9 cellular contexts compared by ENCODE assay signal in genomic region chr17:42553161-42553818, GRCh38. TPM values are rescaled to one million over a fixed set of nuclear protein-coding genes. Genes with fewer than 3 reads are reported as not detected.
A peak's percentile ranks its signal among the peaks of the same experiment; 100 is the strongest.
DNase-seq lines count a peak whose midpoint lies in the region; ATAC-seq and TF ChIP-seq lines count a peak whose summit lies in the region.
"Had no signal": no experiment of that assay in that cellular context is flagged by ENCODE, and none has a peak within 500 bp of the region (broad histone marks: within the 10 kb centered on the region; RNA-seq: fewer than 3 reads in every experiment).

No MANE protein-coding gene starts in this region.

- DNase-seq in nephron progenitor cell, result peak; percentile 37
- DNase-seq in NCI-H510A treated with DMSO at 0.1 percent for 48 hours (lab: John Stamatoyannopoulos, UW), result no peak
- DNase-seq in effector memory CD4-positive, alpha-beta T cell, result no peak
- DNase-seq in stimulated activated CD4-positive, alpha-beta T cell treated with anti-CD3 and anti-CD28 coated beads, Interleukin-1b, Interleukin-23, amount 100 ng/mL, for 48 hours, result no peak
- DNase-seq: effector CD4-positive, alpha-beta T cell had no signal

- H3K4me3 Mint-ChIP-seq in IgD-negative memory B cell, result peak overlapping the region; percentile 89 to 98 (median 94)
- H3K4me3 Mint-ChIP-seq in dendritic cell treated with granulocyte-macrophage colony-stimulating factor and Interleukin-4, amounts not matched to agents 40 ng/mL and 50 ng/mL, for 4 days, result peak overlapping the region; percentile 99
- peak overlapping the region; percentile 88 for H3K4me3 Mint-ChIP-seq in nephron progenitor cell

- H3K27ac Mint-ChIP-seq in IgD-negative memory B cell (peak overlapping the region; percentile 74 to 96 (median 96)), nephron progenitor cell (no peak overlapping the region)
- H3K27ac Mint-ChIP-seq in dendritic cell treated with granulocyte-macrophage colony-stimulating factor and Interleukin-4, amounts not matched to agents 40 ng/mL and 50 ng/mL, for 4 days, result peak overlapping the region; percentile 89

- peak overlapping the region; percentile 77 for H3K4me2 ChIP-seq in BLaER1

- H3K36me3 Mint-ChIP-seq in IgD-negative memory B cell (peaks cover 2% of the 10 kb centered on the region), nephron progenitor cell (ENCODE audit: low read depth) (no peaks in the 10 kb centered on the region)
- peaks cover 35% of the 10 kb centered on the region for H3K36me3 Mint-ChIP-seq in dendritic cell treated with granulocyte-macrophage colony-stimulating factor and Interleukin-4, amounts not matched to agents 40 ng/mL and 50 ng/mL, for 4 days (ENCODE audit: low read depth)

- peaks cover 5% of the 10 kb centered on the region; the same call in 1 of the 2 replicates for H4K20me1 ChIP-seq in BLaER1

- H3K4me1 ChIP-seq in BLaER1, result peaks cover 36% of the 10 kb centered on the region
- H3K4me1 ChIP-seq in effector memory CD4-positive, alpha-beta T cell (ENCODE audit: control insufficient read depth, insufficient read depth, low read length, poor library complexity, severe bottlenecking), result peaks cover 22% of the 10 kb centered on the region

- H3K9me3 Mint-ChIP-seq in IgD-negative memory B cell, result no peaks in the 10 kb centered on the region
- no peaks in the 10 kb centered on the region for H3K9me3 Mint-ChIP-seq in dendritic cell treated with granulocyte-macrophage colony-stimulating factor and Interleukin-4, amounts not matched to agents 40 ng/mL and 50 ng/mL, for 4 days
- H3K9me3 Mint-ChIP-seq in nephron progenitor cell, result no peaks in the 10 kb centered on the region

- H3K27me3 Mint-ChIP-seq in IgD-negative memory B cell, result no peaks in the 10 kb centered on the region
- peaks cover 19% of the 10 kb centered on the region for H3K27me3 Mint-ChIP-seq in dendritic cell treated with granulocyte-macrophage colony-stimulating factor and Interleukin-4, amounts not matched to agents 40 ng/mL and 50 ng/mL, for 4 days
- no peaks in the 10 kb centered on the region for H3K27me3 Mint-ChIP-seq in nephron progenitor cell (ENCODE audit: low read depth, poor library complexity)

- H3K27me3 ChIP-seq in BLaER1, result no peaks in the 10 kb centered on the region
- no peaks in the 10 kb centered on the region for H3K27me3 ChIP-seq in effector memory CD4-positive, alpha-beta T cell (replicated peaks; ENCODE audit: control insufficient read depth, insufficient read depth, low read length, poor library complexity, severe bottlenecking)

- H3K4me1 Mint-ChIP-seq in IgD-negative memory B cell, result peaks cover 15 to 19% (median 17%) of the 10 kb centered on the region in 3 donors
- peaks cover 47% of the 10 kb centered on the region for H3K4me1 Mint-ChIP-seq in dendritic cell treated with granulocyte-macrophage colony-stimulating factor and Interleukin-4, amounts not matched to agents 40 ng/mL and 50 ng/mL, for 4 days (ENCODE audit: low read depth)
- H3K4me1 Mint-ChIP-seq in nephron progenitor cell, result peaks cover 62% of the 10 kb centered on the region

- no peak for ATAC-seq in HG02981 (IDR thresholded peaks at IDR 0.05; ENCODE audit: unreplicated experiment)

- H3K9me3 ChIP-seq in BLaER1, result no peaks in the 10 kb centered on the region
- no peaks in the 10 kb centered on the region for H3K9me3 ChIP-seq in effector memory CD4-positive, alpha-beta T cell (ENCODE audit: control insufficient read depth, low read length)

- H3K9ac ChIP-seq in BLaER1, result peak overlapping the region; percentile 92; the same call in 1 of the 2 replicates

- H3K27ac ChIP-seq in BLaER1, result no peak overlapping the region
- no peak overlapping the region for H3K27ac ChIP-seq in effector memory CD4-positive, alpha-beta T cell (ENCODE audit: insufficient read depth, low read length, poor library complexity, severe bottlenecking)

- no peak for TF ChIP-seq CTCF in nephron progenitor cell (IDR thresholded peaks at IDR 0.05)

- peak overlapping the region; percentile 86; the same call in 1 of the 2 replicates for H3K4me3 ChIP-seq in BLaER1
- no peak overlapping the region for H3K4me3 ChIP-seq in effector memory CD4-positive, alpha-beta T cell (ENCODE audit: insufficient read depth, low read depth, low read length, poor library complexity, severe bottlenecking)

- intact Hi-C loops in dendritic cell treated with granulocyte-macrophage colony-stimulating factor and Interleukin-4, amounts not matched to agents 40 ng/mL and 50 ng/mL, for 4 days (cut with micrococcal nuclease), result no loop called here

- peaks cover 5% of the 10 kb centered on the region for H3K36me3 ChIP-seq in BLaER1
- no peaks in the 10 kb centered on the region for H3K36me3 ChIP-seq in effector memory CD4-positive, alpha-beta T cell (ENCODE audit: control insufficient read depth, insufficient read depth, low read length)

RNA-seq across cellular contexts. Expression of gene HSD17B1, which starts 0.6 kb away (rescaled TPM):
- polyA plus RNA-seq in IgD-negative memory B cell, result 0.39 TPM

RNA-seq across cellular contexts. Expression of gene COASY, which starts 8.7 kb away (rescaled TPM):
- 64.9 TPM for polyA plus RNA-seq in IgD-negative memory B cell

RNA-seq across cellular contexts. Expression of gene MLX, which starts 13.6 kb away (rescaled TPM):
- polyA plus RNA-seq in IgD-negative memory B cell, result 44.8 TPM

RNA-seq across cellular contexts. Expression of gene NAGLU, which starts 17.2 kb away (rescaled TPM):
- polyA plus RNA-seq in IgD-negative memory B cell, result 14.4 TPM

RNA-seq across cellular contexts. Expression of gene PSMC3IP, which starts 24.2 kb away (rescaled TPM):
- polyA plus RNA-seq in IgD-negative memory B cell, result 2.9 TPM
